ENCODE assay signal across 10 cellular contexts in genomic region chr4:1310031-1310795, GRCh38. TPM values are rescaled to one million over a fixed set of nuclear protein-coding genes. Genes with fewer than 3 reads are reported as not detected.
DNase-seq lines count a peak whose midpoint lies in the region; ATAC-seq and TF ChIP-seq lines count a peak whose summit lies in the region.
"Had no signal": no experiment of that assay in that cellular context is flagged by ENCODE, and none has a peak within 500 bp of the region (broad histone marks: within the 10 kb centered on the region; RNA-seq: fewer than 3 reads in every experiment).

No MANE protein-coding gene starts in this region.

- H3K4me3 ChIP-seq in AG04450 (ENCODE audit: low read depth, low read length) (peak overlapping the region; percentile 63), fibroblast of mammary gland (ENCODE audit: control insufficient read depth, low read depth, low read length) (peak overlapping the region; percentile 58)

- peaks cover 62% of the 10 kb centered on the region for H3K4me1 Mint-ChIP-seq in T-helper 17 cell
- H3K4me1 Mint-ChIP-seq in nephron = peaks cover 27% of the 10 kb centered on the region

- H3K27ac Mint-ChIP-seq in T-helper 17 cell (peak overlapping the region; percentile 89), nephron (peak overlapping the region; percentile 90 to 96 (median 93))

- intact Hi-C loops in sciatic nerve (cut with DNase I) = no loop called here

- POLR2A ChIA-PET in AG04450 (lab: Yijun Ruan, JAX) = no interaction called here

- H3K36me3 Mint-ChIP-seq in T-helper 17 cell (ENCODE audit: low read depth) (peaks cover 5% of the 10 kb centered on the region), nephron (ENCODE audit: low read depth) (peaks cover 80% of the 10 kb centered on the region)

- CTCF ChIA-PET in AG04450 (lab: Charles Lee) = interaction anchor here (1.7 kb wide), 1 partner anchor 179 kb away, joined by 8 read pairs; no protein-coding TSS in a partner anchor

- H3K4me3 Mint-ChIP-seq in T-helper 17 cell (peak overlapping the region; percentile 90), nephron (peak overlapping the region; percentile 76 to 81 (median 78))

- H3K27ac ChIP-seq in AG04450 (ENCODE audit: low read depth, low read length) = peak overlapping the region; percentile 87

- H3K27me3 Mint-ChIP-seq in T-helper 17 cell = no peaks in the 10 kb centered on the region
- H3K27me3 Mint-ChIP-seq in nephron (ENCODE audit: low read depth) = no peaks in the 10 kb centered on the region

- ATAC-seq in T-helper 17 cell = no peak
- no peak for ATAC-seq in sciatic nerve
- no peak for ATAC-seq in GM19467 (IDR thresholded peaks at IDR 0.05; ENCODE audit: unreplicated experiment)
- ATAC-seq in GM21619 (IDR thresholded peaks at IDR 0.05; ENCODE audit: unreplicated experiment) = no peak

- DNase-seq in AG04450 (ENCODE audit: low read depth, low spot score) = no peak
- DNase-seq in T-helper 17 cell = no peak
- peak; percentile 57 for DNase-seq in fibroblast of mammary gland (ENCODE audit: low read depth)
- no peak for DNase-seq in sciatic nerve (ENCODE audit: low spot score)
- no peak for DNase-seq in stimulated activated CD4-positive, alpha-beta T cell treated with anti-CD3 and anti-CD28 coated beads, Interleukin-15, amount 100 ng/mL, for 24 hours
- DNase-seq: DMS79, SW 1271 had no signal

- TF ChIP-seq CTCF in AG04450 (IDR thresholded peaks at IDR 0.05; ENCODE audit: low read depth, low read length) (no peak), fibroblast of mammary gland (conservative IDR thresholded peaks at IDR 0.05; ENCODE audit: control insufficient read depth, insufficient read depth, low read depth, low read length) (no peak), nephron (IDR thresholded peaks at IDR 0.05; ENCODE audit: unreplicated experiment in 3 of 3) (no peak)

- H3K9me3 Mint-ChIP-seq in nephron = peaks cover 9% of the 10 kb centered on the region

- H3K9me3 ChIP-seq in AG04450 (ENCODE audit: control insufficient read depth, insufficient read depth, low read length) (peaks cover 21% of the 10 kb centered on the region), T-helper 17 cell (ENCODE audit: control insufficient read depth, low read length, poor library complexity, severe bottlenecking) (no peaks in the 10 kb centered on the region)

- H3K27me3 ChIP-seq in AG04450 (ENCODE audit: control insufficient read depth, insufficient read depth, low read length) = no peaks in the 10 kb centered on the region

RNA-seq across cellular contexts. Expression of gene MAEA, which starts 20.5 kb away (rescaled TPM):
- polyA plus RNA-seq in AG04450 (2011; rRNA removed) = 73.3 and 77.6 TPM in 2 replicates
- polyA minus RNA-seq in AG04450 (2011; rRNA and poly(A)+ RNA removed) = 41.7 and 58.2 TPM in 2 replicates
- 10 to 100 TPM; 46.9 to 75.8 TPM for total RNA-seq in T-helper 17 cell
- 68.6 TPM for total RNA-seq in sciatic nerve

RNA-seq across cellular contexts. Expression of gene UVSSA, which starts 36.8 kb away (rescaled TPM):
- 4.9 and 5.2 TPM in 2 replicates for polyA plus RNA-seq in AG04450 (2011; rRNA removed)
- 4.0 and 4.6 TPM in 2 replicates for polyA minus RNA-seq in AG04450 (2011; rRNA and poly(A)+ RNA removed)
- total RNA-seq in T-helper 17 cell (10 to 100 TPM; 36.0 to 37.1 TPM), sciatic nerve (33.5 TPM)
